ENCODE assay signal across 29 cellular contexts in the genomic region with DNA sequence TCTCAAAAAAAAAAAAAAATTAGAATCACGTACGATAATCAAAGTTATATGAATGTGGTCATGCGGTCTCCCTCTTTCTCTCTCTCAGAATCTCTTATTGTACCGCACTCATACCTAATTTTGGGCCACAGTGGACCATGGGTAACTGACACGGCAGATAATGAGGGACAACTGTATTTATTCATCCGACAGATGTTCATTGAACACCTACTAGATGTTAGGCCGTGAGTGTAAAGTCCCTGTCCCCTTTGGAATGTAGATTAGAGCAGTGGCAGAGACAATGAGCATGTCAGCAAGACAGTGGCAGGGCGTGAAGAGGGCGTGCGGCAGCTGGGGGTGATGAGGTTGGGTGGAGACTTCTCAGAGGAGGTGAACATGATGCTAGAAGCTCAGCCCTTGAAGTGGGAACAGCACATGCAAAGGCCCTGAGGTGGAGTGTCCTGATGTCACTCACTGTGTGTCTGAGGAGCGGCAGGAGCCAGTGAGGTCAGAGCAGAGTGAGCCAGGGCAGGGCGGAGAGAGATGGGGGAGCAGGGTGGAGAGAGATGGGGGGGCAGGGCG. TPM values are rescaled to one million over a fixed set of nuclear protein-coding genes. Genes with fewer than 3 reads are reported as not detected.
"Had no signal": no experiment of that assay in that cellular context is flagged by ENCODE, and none has a peak within 500 bp of the region (broad histone marks: within the 10 kb centered on the region; RNA-seq: fewer than 3 reads in every experiment).

No MANE protein-coding gene starts in this region.

- H3K4me3 ChIP-seq: breast epithelium, Peyer's patch, SJCRH30 had no signal

- H3K4me2 ChIP-seq: SK-N-SH had no signal

- H3K27ac Mint-ChIP-seq: activated CD8-positive, alpha-beta T cell treated with anti-CD3 and anti-CD28 coated beads, Interleukin-2, amount 10 ng/mL, durations not matched to agents 7 days and 5 days; activated naive CD8-positive, alpha-beta T cell treated with anti-CD3 and anti-CD28 coated beads, Interleukin-2, amount 10 ng/mL, durations not matched to agents 7 days and 5 days; activated T-cell treated with anti-CD3 and anti-CD28 coated beads, Interleukin-2, amount 50 U/mL, for 24 hours; activated T-helper 1 cell treated with anti-CD3 and anti-CD28 coated beads, Interleukin-12 subunit alpha, Interleukin-12 subunit beta, Interleukin-2, Interleukin-4 antibody, amounts not matched to agents 30 ng/mL and 10 ng/mL and 1 ng/mL, durations not matched to agents 14 hours and 24 hours and 36 hours had no signal

- H3K9ac ChIP-seq: SK-N-SH had no signal

- ATAC-seq: activated CD8-positive, alpha-beta T cell treated with anti-CD3 and anti-CD28 coated beads, Interleukin-2, amount 10 ng/mL, durations not matched to agents 7 days and 5 days had no signal

- H3K27me3 ChIP-seq: Peyer's patch, SJCRH30 had no signal

- H3K4me1 ChIP-seq: SJCRH30 had no signal

- H3K27ac ChIP-seq: breast epithelium, Peyer's patch, RWPE1, SJCRH30, WERI-Rb-1 had no signal

- H3K9me3 ChIP-seq: breast epithelium, Peyer's patch, SJCRH30, SK-N-SH had no signal

- H3K9me3 Mint-ChIP-seq: activated naive CD8-positive, alpha-beta T cell treated with anti-CD3 and anti-CD28 coated beads, Interleukin-2, amount 10 ng/mL, durations not matched to agents 7 days and 5 days; activated T-cell treated with anti-CD3 and anti-CD28 coated beads, Interleukin-2, amount 50 U/mL, for 24 hours; activated T-helper 1 cell treated with anti-CD3 and anti-CD28 coated beads, Interleukin-12 subunit alpha, Interleukin-12 subunit beta, Interleukin-2, Interleukin-4 antibody, amounts not matched to agents 30 ng/mL and 10 ng/mL and 1 ng/mL, durations not matched to agents 14 hours and 24 hours and 36 hours had no signal

- H3K4me3 Mint-ChIP-seq: activated CD8-positive, alpha-beta T cell treated with anti-CD3 and anti-CD28 coated beads, Interleukin-2, amount 10 ng/mL, durations not matched to agents 7 days and 5 days; activated naive CD8-positive, alpha-beta T cell treated with anti-CD3 and anti-CD28 coated beads, Interleukin-2, amount 10 ng/mL, durations not matched to agents 7 days and 5 days; activated T-cell treated with anti-CD3 and anti-CD28 coated beads, Interleukin-2, amount 50 U/mL, for 24 hours; activated T-helper 1 cell treated with anti-CD3 and anti-CD28 coated beads, Interleukin-12 subunit alpha, Interleukin-12 subunit beta, Interleukin-2, Interleukin-4 antibody, amounts not matched to agents 30 ng/mL and 10 ng/mL and 1 ng/mL, durations not matched to agents 14 hours and 24 hours and 36 hours had no signal

- DNase-seq: activated CD4-positive, alpha-beta T cell treated with anti-CD3 and anti-CD28 coated beads for 4 hours; activated CD8-positive, alpha-beta memory T cell treated with anti-CD3 and anti-CD28 coated beads, Interleukin-2, amount 50 U/mL, for 48 hours; activated CD8-positive, alpha-beta T cell treated with anti-CD3 and anti-CD28 coated beads, Interleukin-2, amount 10 ng/mL, durations not matched to agents 7 days and 5 days; activated effector memory CD4-positive, alpha-beta T cell treated with anti-CD3 and anti-CD28 coated beads, Interleukin-2, amount 50 U/mL, for 16 hours; activated naive CD4-positive, alpha-beta T cell treated with Interleukin-2 at 50 U/mL for 16 hours; activated naive CD8-positive, alpha-beta T cell treated with anti-CD3 and anti-CD28 coated beads, Interleukin-2, amount 10 ng/mL, durations not matched to agents 7 days and 5 days; activated T-cell treated with anti-CD3 and anti-CD28 coated beads, Interleukin-2, amount 50 U/mL, for 24 hours; aorta; central memory CD4-positive, alpha-beta T cell; KG1; NCI-H1048; NCI-H1417 treated with DMSO at 0.1 percent for 48 hours; NCI-H1694; NCI-H2029; NCI-H2107; NCI-H2171 treated with DMSO at 0.1 percent for 48 hours; NCI-H226; NCI-H510A treated with DMSO at 0.1 percent for 48 hours; NCI-H69; Peyer's patch; Right ventricle myocardium superior; SJCRH30; SK-N-SH; T-helper 1 cell; WERI-Rb-1 had no signal

- H3K36me3 ChIP-seq: breast epithelium, Peyer's patch, SJCRH30, WERI-Rb-1 had no signal

- H3K36me3 Mint-ChIP-seq: activated naive CD8-positive, alpha-beta T cell treated with anti-CD3 and anti-CD28 coated beads, Interleukin-2, amount 10 ng/mL, durations not matched to agents 7 days and 5 days had no signal

RNA-seq across cellular contexts. Expression of a gene that starts 25.1 kb away (rescaled TPM):
- total RNA-seq: LHCN-M2 had no signal
- polyA plus RNA-seq: aorta, SK-N-SH had no signal
